Comparison of ENCODE assay signal across 8 cellular contexts in the genomic region with DNA sequence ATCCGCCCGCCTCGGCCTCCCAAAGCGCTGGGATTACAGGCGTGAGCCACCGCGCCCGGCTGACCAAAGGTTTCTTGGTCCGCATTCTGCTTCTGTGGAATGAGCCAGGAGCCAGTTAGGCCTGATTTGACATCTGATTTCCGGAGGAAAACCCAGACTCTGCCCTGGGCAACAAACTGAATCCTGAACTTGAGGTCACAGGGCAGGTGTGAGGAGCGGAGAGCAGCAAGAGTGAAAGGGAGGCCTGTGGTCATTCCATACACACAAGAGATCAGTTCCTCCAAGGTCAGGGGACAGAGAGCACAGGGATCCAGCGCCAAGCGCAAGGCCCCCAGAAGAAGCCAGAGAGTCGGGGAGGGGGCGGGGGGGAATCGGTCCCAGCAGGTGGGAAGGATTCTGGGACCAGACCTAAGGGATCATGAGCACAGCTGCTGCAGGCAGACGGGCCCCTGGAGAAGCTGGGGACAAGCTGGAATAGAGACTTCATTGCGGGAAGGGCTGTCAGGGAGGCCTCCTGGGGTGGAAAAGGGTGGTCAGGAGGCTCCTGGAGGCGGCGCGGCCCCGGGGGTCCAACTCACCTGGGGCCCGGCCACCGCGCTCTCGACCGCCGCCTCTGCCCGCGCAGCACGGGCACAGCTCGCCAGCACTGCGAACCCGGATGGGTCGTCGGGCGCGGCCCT. TPM values are rescaled to one million over a fixed set of nuclear protein-coding genes. Genes with fewer than 3 reads are reported as not detected.
DNase-seq lines count a peak whose midpoint lies in the region; ATAC-seq and TF ChIP-seq lines count a peak whose summit lies in the region.

No MANE protein-coding gene starts in this region.

- H3K4me1 ChIP-seq in foreskin keratinocyte (no peaks in the 10 kb centered on the region), psoas muscle (peaks cover 26% of the 10 kb centered on the region)

- 13 to 20% (median 15%) methylated on average over 24 to 37 of the region's 38 CpGs for WGBS in psoas muscle, 3 donors

- H3K4me3 ChIP-seq in psoas muscle: peak overlapping the region; percentile 78

- no peaks in the 10 kb centered on the region for H3K36me3 Mint-ChIP-seq in T-helper 17 cell (ENCODE audit: low read depth)

- H3K36me3 ChIP-seq in psoas muscle (ENCODE audit: insufficient read depth in 1 of 2, low read depth in 1 of 2): peaks cover 0 to 28% of the 10 kb centered on the region in 2 donors

- peak overlapping the region; percentile 92 for H3K27ac Mint-ChIP-seq in T-helper 17 cell

- in situ Hi-C loops in ACHN (cut with HindIII; ENCODE audit: low pct_ligation_motif_present, low pct_unique_long_range_greater_than_20kb, low sequenced_read_pairs): no loop called here

- H3K4me1 Mint-ChIP-seq in T-helper 17 cell: peaks cover 25% of the 10 kb centered on the region

- H3K9me3 ChIP-seq in T-helper 17 cell (ENCODE audit: control insufficient read depth, low read length, poor library complexity, severe bottlenecking) (no peaks in the 10 kb centered on the region), psoas muscle (no peaks in the 10 kb centered on the region)

- H3K27me3 ChIP-seq in foreskin keratinocyte (no peaks in the 10 kb centered on the region), psoas muscle (ENCODE audit: insufficient read depth in 3 of 3, low read length in 2 of 3) (no peaks in the 10 kb centered on the region)

- DNase-seq in activated gamma-delta T cell treated with Interleukin-2 at 50 U/mL for 16 hours (peak; percentile 10), activated gamma-delta T cell (lab: John Stamatoyannopoulos, UW) (no peak), T-helper 17 cell (no peak), foreskin keratinocyte (no peak), psoas muscle (no peak), ACHN (no peak), cortex of kidney (lab: John Stamatoyannopoulos, UW) (no peak)

- peak; percentile 20 for ATAC-seq in T-helper 17 cell
- ATAC-seq in foreskin keratinocyte: peak; percentile 21
- peak in 3 of 4 donors; percentile 0 to 11 (median 1) for ATAC-seq in psoas muscle
- ATAC-seq in GM21390 (IDR thresholded peaks at IDR 0.05; ENCODE audit: unreplicated experiment): no peak

- intact Hi-C loops in psoas muscle (cut with DNase I): no loop called here

- H3K27ac ChIP-seq in foreskin keratinocyte (peak overlapping the region; percentile 98), psoas muscle (peak overlapping the region; percentile 94)

- H3K27me3 Mint-ChIP-seq in T-helper 17 cell: no peaks in the 10 kb centered on the region

- TF ChIP-seq CTCF in foreskin keratinocyte (conservative IDR thresholded peaks at IDR 0.05): peak; percentile 13
- TF ChIP-seq CTCF in psoas muscle (IDR thresholded peaks at IDR 0.05): no peak

- peak overlapping the region; percentile 95 for H3K4me3 Mint-ChIP-seq in T-helper 17 cell

RNA-seq across cellular contexts. Expression of a gene that starts 0.4 kb away (rescaled TPM):
- 1 to 10 TPM; 5.3 to 6.4 TPM for total RNA-seq in T-helper 17 cell
- total RNA-seq in foreskin keratinocyte: 12.5 and 15.3 TPM in 2 replicates
- polyA plus RNA-seq in foreskin keratinocyte: 6.4 and 8.6 TPM in 2 replicates
- total RNA-seq in psoas muscle: 1 to 10 TPM; 1.7 to 3.8 (median 2.3) TPM
- 1 to 10 TPM; 2.0 to 2.5 (median 2.2) TPM for polyA plus RNA-seq in psoas muscle

RNA-seq across cellular contexts. Expression of a gene that starts 0.9 kb away (rescaled TPM):
- total RNA-seq in T-helper 17 cell: 1 to 10 TPM; 6.9 to 7.4 TPM
- total RNA-seq in foreskin keratinocyte: 11.8 and 14.3 TPM in 2 replicates
- 11.4 and 12.3 TPM in 2 replicates for polyA plus RNA-seq in foreskin keratinocyte
- total RNA-seq in psoas muscle: 10 to 100 TPM; 10.1 to 14.9 (median 11.0) TPM
- 10 to 100 TPM in 1 of 3 donors, 1 to 10 TPM in 2; 7.3 to 32.7 (median 9.2) TPM for polyA plus RNA-seq in psoas muscle

RNA-seq across cellular contexts. Expression of a gene that starts 26.4 kb away (rescaled TPM):
- total RNA-seq in T-helper 17 cell (1 to 10 TPM; 3.2 to 4.0 TPM), foreskin keratinocyte (1.3 and 1.6 TPM in 2 replicates), psoas muscle (1 to 10 TPM; 1.4 to 3.6 (median 2.7) TPM)
- polyA plus RNA-seq in foreskin keratinocyte (0.68 and 0.76 TPM in 2 replicates), psoas muscle (1 to 10 TPM; 1.8 to 4.8 (median 3.1) TPM)

RNA-seq across cellular contexts. Expression of a gene that starts 32.8 kb away (rescaled TPM):
- 10 to 100 TPM in 1 of 2 donors, 1 to 10 TPM in 1; 9.1 to 32.9 TPM for total RNA-seq in T-helper 17 cell
- total RNA-seq in foreskin keratinocyte: 203 and 220 TPM in 2 replicates
- 350 and 356 TPM in 2 replicates for polyA plus RNA-seq in foreskin keratinocyte
- total RNA-seq in psoas muscle: 10 to 100 TPM; 20.4 to 23.9 (median 22.8) TPM
- 10 to 100 TPM; 30.3 to 75.7 (median 40.1) TPM for polyA plus RNA-seq in psoas muscle

RNA-seq across cellular contexts. Expression of a gene that starts 33.0 kb away (rescaled TPM):
- 10 to 100 TPM; 23.0 to 28.7 TPM for total RNA-seq in T-helper 17 cell
- total RNA-seq in foreskin keratinocyte: 40.9 and 52.3 TPM in 2 replicates
- polyA plus RNA-seq in foreskin keratinocyte: 94.8 and 99.0 TPM in 2 replicates
- total RNA-seq in psoas muscle: 100 to 1,000 TPM in 1 of 4 donors, 10 to 100 TPM in 3; 91.6 to 135 (median 97.0) TPM
- 100 to 1,000 TPM; 247 to 270 (median 264) TPM for polyA plus RNA-seq in psoas muscle
